In the genomic region with DNA sequence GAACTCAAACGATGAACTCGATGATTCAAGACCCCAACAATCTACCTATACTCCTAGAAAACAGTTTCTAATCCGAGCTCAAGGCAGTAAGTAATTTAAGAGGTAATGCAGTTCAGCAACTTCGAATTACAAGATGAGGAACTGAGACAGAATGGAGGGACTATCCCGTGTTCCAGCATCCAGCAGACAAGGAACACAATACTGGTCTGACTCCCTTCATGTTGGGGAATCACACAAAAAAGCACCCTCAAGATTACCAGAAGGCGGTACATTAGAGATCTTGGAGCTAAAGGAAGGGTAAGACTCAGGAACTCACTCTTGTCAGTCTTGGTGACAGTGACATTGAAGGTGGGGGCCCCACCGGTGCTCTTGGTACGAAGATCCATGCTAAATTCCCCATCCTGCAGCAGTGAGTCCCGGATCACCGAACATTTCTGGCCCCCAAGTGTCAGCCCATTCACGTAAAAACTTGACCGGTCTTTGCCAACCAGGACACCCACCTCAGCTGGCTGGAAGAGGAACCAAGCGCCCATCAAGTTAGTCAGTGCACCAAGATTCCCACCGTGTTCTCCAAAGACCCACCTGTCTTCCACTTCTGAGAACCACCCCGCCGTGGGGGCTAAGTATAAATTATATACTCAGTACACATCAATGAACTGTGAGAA, we compare ENCODE assay signal across 9 cellular contexts. TPM values are rescaled to one million over a fixed set of nuclear protein-coding genes. Genes with fewer than 3 reads are reported as not detected.
A peak's percentile ranks its signal among the peaks of the same experiment; 100 is the strongest.
DNase-seq lines count a peak whose midpoint lies in the region; ATAC-seq lines count a peak whose summit lies in the region.
"Had no signal": no experiment of that assay in that cellular context is flagged by ENCODE, and none has a peak within 500 bp of the region (broad histone marks: within the 10 kb centered on the region; RNA-seq: fewer than 3 reads in every experiment).

No MANE protein-coding gene starts in this region.

- H3K4me3 ChIP-seq in iPS-18a (ENCODE audit: low read length) (peak overlapping the region; percentile 75), stomach smooth muscle (ENCODE audit: low read length in 2 of 2) (peak overlapping the region; percentile 69 to 94)

- no peak for DNase-seq in activated CD4-positive, alpha-beta T cell treated with anti-CD3 and anti-CD28 coated beads for 36 hours
- DNase-seq in activated CD4-positive, alpha-beta T cell treated with anti-CD3 and anti-CD28 coated beads for 4 hours, result no peak
- DNase-seq in activated T-helper 2 cell treated with anti-CD3 and anti-CD28 coated beads, Interferon-gamma antibody, Interleukin-2, Interleukin-4, amounts not matched to agents 10 μg/mL and 5 μg/mL and 100 μg/mL, durations not matched to agents 14 hours and 24 hours and 36 hours (ENCODE audit: low spot score), result no peak
- no peak for DNase-seq in NCI-H524 treated with DMSO at 0.1 percent for 48 hours (lab: John Stamatoyannopoulos, UW)

- peak overlapping the region; percentile 69 for H3K27ac ChIP-seq in iPS-18a (ENCODE audit: low read length)
- H3K27ac ChIP-seq in stomach smooth muscle (ENCODE audit: low read length), result peak overlapping the region; percentile 97
- H3K27ac ChIP-seq: KMS-11 had no signal

- CTCF ChIA-PET in activated CD4-positive, alpha-beta T cell treated with anti-CD3 and anti-CD28 coated beads for 36 hours (lab: Charles Lee), result interaction anchor here (1.2 to 1.3 kb wide), 2 partner anchors 12 to 23 kb away, joined by 6 read pairs; no protein-coding TSS in a partner anchor

- H3K4me1 Mint-ChIP-seq in activated CD4-positive, alpha-beta T cell treated with anti-CD3 and anti-CD28 coated beads for 36 hours, result peaks cover 55% of the 10 kb centered on the region
- H3K4me1 Mint-ChIP-seq in activated T-helper 2 cell treated with anti-CD3 and anti-CD28 coated beads, Interferon-gamma antibody, Interleukin-2, Interleukin-4, amounts not matched to agents 10 μg/mL and 5 μg/mL and 100 μg/mL, durations not matched to agents 14 hours and 24 hours and 36 hours (ENCODE audit: low read depth), result peaks cover 56% of the 10 kb centered on the region

- H3K27me3 Mint-ChIP-seq in activated CD4-positive, alpha-beta T cell treated with anti-CD3 and anti-CD28 coated beads for 36 hours, result no peaks in the 10 kb centered on the region
- no peaks in the 10 kb centered on the region for H3K27me3 Mint-ChIP-seq in activated T-helper 2 cell treated with anti-CD3 and anti-CD28 coated beads, Interferon-gamma antibody, Interleukin-2, Interleukin-4, amounts not matched to agents 10 μg/mL and 5 μg/mL and 100 μg/mL, durations not matched to agents 14 hours and 24 hours and 36 hours (ENCODE audit: low read depth)

- peaks cover 63% of the 10 kb centered on the region for H3K36me3 Mint-ChIP-seq in activated CD4-positive, alpha-beta T cell treated with anti-CD3 and anti-CD28 coated beads for 36 hours (ENCODE audit: low read depth)
- H3K36me3 Mint-ChIP-seq in activated T-helper 2 cell treated with anti-CD3 and anti-CD28 coated beads, Interferon-gamma antibody, Interleukin-2, Interleukin-4, amounts not matched to agents 10 μg/mL and 5 μg/mL and 100 μg/mL, durations not matched to agents 14 hours and 24 hours and 36 hours (ENCODE audit: low read depth), result peaks cover 61% of the 10 kb centered on the region

- no peaks in the 10 kb centered on the region for H3K27me3 ChIP-seq in iPS-18a (ENCODE audit: control insufficient read depth, insufficient read depth, low read length)
- H3K27me3 ChIP-seq in stomach smooth muscle (ENCODE audit: control insufficient read depth in 1 of 2, insufficient read depth in 2 of 2, low read length in 2 of 2), result no peaks in the 10 kb centered on the region

- no peaks in the 10 kb centered on the region for H3K9me3 Mint-ChIP-seq in activated CD4-positive, alpha-beta T cell treated with anti-CD3 and anti-CD28 coated beads for 36 hours (ENCODE audit: low read depth)
- H3K9me3 Mint-ChIP-seq in activated T-helper 2 cell treated with anti-CD3 and anti-CD28 coated beads, Interferon-gamma antibody, Interleukin-2, Interleukin-4, amounts not matched to agents 10 μg/mL and 5 μg/mL and 100 μg/mL, durations not matched to agents 14 hours and 24 hours and 36 hours, result no peaks in the 10 kb centered on the region

- peak overlapping the region; percentile 99 for H3K4me3 Mint-ChIP-seq in activated CD4-positive, alpha-beta T cell treated with anti-CD3 and anti-CD28 coated beads for 36 hours
- peak overlapping the region; percentile 100 for H3K4me3 Mint-ChIP-seq in activated T-helper 2 cell treated with anti-CD3 and anti-CD28 coated beads, Interferon-gamma antibody, Interleukin-2, Interleukin-4, amounts not matched to agents 10 μg/mL and 5 μg/mL and 100 μg/mL, durations not matched to agents 14 hours and 24 hours and 36 hours (ENCODE audit: low read depth)

- ATAC-seq in activated CD4-positive, alpha-beta T cell treated with anti-CD3 and anti-CD28 coated beads for 36 hours, result no peak
- no peak for ATAC-seq in HG02970 (IDR thresholded peaks at IDR 0.05; ENCODE audit: low FRiP score, unreplicated experiment)
- no peak for ATAC-seq in GM18498 (IDR thresholded peaks at IDR 0.05; ENCODE audit: unreplicated experiment)

- peaks cover 18% of the 10 kb centered on the region for H3K4me1 ChIP-seq in iPS-18a (ENCODE audit: control insufficient read depth, low read depth, low read length)
- H3K4me1 ChIP-seq in stomach smooth muscle (ENCODE audit: control insufficient read depth, insufficient read depth, low read length), result peaks cover 54% of the 10 kb centered on the region

- POLR2A ChIA-PET in activated CD4-positive, alpha-beta T cell treated with anti-CD3 and anti-CD28 coated beads for 36 hours (lab: Charles Lee), result interaction anchor here (9.2 kb wide), 1 partner anchor 21 kb away, joined by 80 read pairs; a partner anchor contains a TSS

- peak overlapping the region; percentile 86 for H3K27ac Mint-ChIP-seq in activated CD4-positive, alpha-beta T cell treated with anti-CD3 and anti-CD28 coated beads for 36 hours
- H3K27ac Mint-ChIP-seq in activated T-helper 2 cell treated with anti-CD3 and anti-CD28 coated beads, Interferon-gamma antibody, Interleukin-2, Interleukin-4, amounts not matched to agents 10 μg/mL and 5 μg/mL and 100 μg/mL, durations not matched to agents 14 hours and 24 hours and 36 hours, result peak overlapping the region; percentile 95

- peak overlapping the region; percentile 88 for H3K9ac ChIP-seq in iPS-18a (ENCODE audit: low read length)
- H3K9ac ChIP-seq in stomach smooth muscle (ENCODE audit: low read length in 2 of 2), result peak overlapping the region; percentile 82 to 100
- H3K9ac ChIP-seq: KMS-11 had no signal

- H3K9me3 ChIP-seq in iPS-18a (ENCODE audit: control insufficient read depth, low read depth, low read length) (no peaks in the 10 kb centered on the region), stomach smooth muscle (ENCODE audit: control insufficient read depth in 2 of 2, low read length in 2 of 2) (no peaks in the 10 kb centered on the region)

- intact Hi-C loops in activated CD4-positive, alpha-beta T cell treated with anti-CD3 and anti-CD28 coated beads for 36 hours (cut with DNase I, micrococcal nuclease), result loop anchor here (5.0 to 10.0 kb wide), 5 partner anchors 149 to 1696 kb away; a partner anchor contains a TSS
- intact Hi-C loops in activated T-helper 2 cell treated with anti-CD3 and anti-CD28 coated beads, Interferon-gamma antibody, Interleukin-2, Interleukin-4, amounts not matched to agents 10 μg/mL and 5 μg/mL and 100 μg/mL, durations not matched to agents 14 hours and 24 hours and 36 hours (cut with micrococcal nuclease), result loop anchor here (10.0 kb wide), 1 partner anchor 582 kb away; a partner anchor contains a TSS

- H3K36me3 ChIP-seq in iPS-18a (ENCODE audit: control insufficient read depth, low read depth, low read length) (peaks cover 44% of the 10 kb centered on the region), stomach smooth muscle (ENCODE audit: control insufficient read depth in 2 of 2, insufficient read depth in 2 of 2, low read length in 2 of 2) (peaks cover 32 to 37% of the 10 kb centered on the region in 2 donors)

RNA-seq across cellular contexts. Expression of a gene that starts 1.9 kb away (rescaled TPM):
- 1,000 to 10,000 TPM; 1,809 to 1,911 TPM for total RNA-seq in activated CD4-positive, alpha-beta T cell treated with anti-CD3 and anti-CD28 coated beads for 36 hours
- total RNA-seq in activated T-helper 2 cell treated with anti-CD3 and anti-CD28 coated beads, Interferon-gamma antibody, Interleukin-2, Interleukin-4, amounts not matched to agents 10 μg/mL and 5 μg/mL and 100 μg/mL, durations not matched to agents 14 hours and 24 hours and 36 hours, result 1,460 and 1,475 TPM in 2 replicates

RNA-seq across cellular contexts. Expression of a gene that starts 4.5 kb away (rescaled TPM):
- total RNA-seq in activated CD4-positive, alpha-beta T cell treated with anti-CD3 and anti-CD28 coated beads for 36 hours, result 10 to 100 TPM; 32.0 to 32.9 TPM
- 45.7 and 47.9 TPM in 2 replicates for total RNA-seq in activated T-helper 2 cell treated with anti-CD3 and anti-CD28 coated beads, Interferon-gamma antibody, Interleukin-2, Interleukin-4, amounts not matched to agents 10 μg/mL and 5 μg/mL and 100 μg/mL, durations not matched to agents 14 hours and 24 hours and 36 hours

RNA-seq across cellular contexts. Expression of a gene that starts 6.4 kb away (rescaled TPM):
- total RNA-seq in activated CD4-positive, alpha-beta T cell treated with anti-CD3 and anti-CD28 coated beads for 36 hours, result 100 to 1,000 TPM; 147 to 189 TPM
- 112 and 126 TPM in 2 replicates for total RNA-seq in activated T-helper 2 cell treated with anti-CD3 and anti-CD28 coated beads, Interferon-gamma antibody, Interleukin-2, Interleukin-4, amounts not matched to agents 10 μg/mL and 5 μg/mL and 100 μg/mL, durations not matched to agents 14 hours and 24 hours and 36 hours

RNA-seq across cellular contexts. Expression of a gene that starts 6.6 kb away (rescaled TPM):
- total RNA-seq in activated CD4-positive, alpha-beta T cell treated with anti-CD3 and anti-CD28 coated beads for 36 hours, result 10 to 100 TPM; 74.2 to 77.9 TPM
- total RNA-seq in activated T-helper 2 cell treated with anti-CD3 and anti-CD28 coated beads, Interferon-gamma antibody, Interleukin-2, Interleukin-4, amounts not matched to agents 10 μg/mL and 5 μg/mL and 100 μg/mL, durations not matched to agents 14 hours and 24 hours and 36 hours, result 91.4 and 103 TPM in 2 replicates

RNA-seq across cellular contexts. Expression of a gene that starts 14.4 kb away (rescaled TPM):
- not detected for total RNA-seq in activated CD4-positive, alpha-beta T cell treated with anti-CD3 and anti-CD28 coated beads for 36 hours
- total RNA-seq in activated T-helper 2 cell treated with anti-CD3 and anti-CD28 coated beads, Interferon-gamma antibody, Interleukin-2, Interleukin-4, amounts not matched to agents 10 μg/mL and 5 μg/mL and 100 μg/mL, durations not matched to agents 14 hours and 24 hours and 36 hours, result not detected in 2 replicates
